1 cellular context compared by ENCODE assay signal in genomic region chr9:13205824-13206223, GRCh38.
TF ChIP-seq lines count a peak whose summit lies in the region.

No MANE protein-coding gene starts in this region.

TF ChIP-seq in Ishikawa, 13 proteins besides CTCF, POLR2A, EP300 and RAD21 (continued from another document):
- no peak for TF ChIP-seq FOXM1 (IDR thresholded peaks at IDR 0.05; ENCODE audit: borderline replicate concordance, low read depth)
- no peak for TF ChIP-seq CREB1 (IDR thresholded peaks at IDR 0.05; ENCODE audit: low read depth)
- TF ChIP-seq CEBPB (IDR thresholded peaks at IDR 0.05) = peak; percentile 80
- TF ChIP-seq NFIC (IDR thresholded peaks at IDR 0.05) = no peak
TF ChIP-seq in Ishikawa: peak in this region for 1.
